In the genomic region with DNA sequence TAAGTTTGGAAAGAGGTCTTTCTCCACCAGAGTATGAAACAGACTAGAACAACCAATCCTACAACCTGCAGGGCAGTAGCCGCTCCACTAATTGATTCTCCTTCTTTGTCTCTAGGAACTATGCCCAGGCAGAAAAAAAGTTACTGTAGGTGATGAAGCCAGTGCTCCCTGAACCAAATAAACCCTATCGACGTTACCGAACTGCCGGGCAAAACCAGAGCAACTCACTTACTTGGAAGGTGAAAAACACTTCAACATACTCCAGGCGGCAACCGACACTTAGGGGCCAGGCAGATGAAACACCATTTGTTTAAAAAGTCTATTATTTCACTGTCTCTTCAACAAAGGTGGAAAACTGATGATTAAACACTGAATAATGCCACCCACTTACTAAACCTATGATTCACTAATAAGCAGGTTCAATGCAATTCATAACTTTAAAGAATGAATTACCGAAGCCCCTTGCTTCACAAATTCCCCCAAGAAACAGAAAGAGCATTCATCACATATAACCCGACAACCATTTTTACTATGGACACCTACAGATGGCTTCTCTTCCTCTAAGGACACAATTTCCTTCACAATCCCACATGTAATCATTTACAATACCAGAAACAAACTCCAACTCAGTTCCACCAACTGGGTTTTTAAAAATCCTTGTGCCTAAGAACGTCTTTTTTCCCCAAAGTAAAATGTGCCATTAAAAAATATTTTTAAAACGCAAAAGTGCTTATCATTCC, we compare ENCODE assay signal across 8 cellular contexts. TPM values are rescaled to one million over a fixed set of nuclear protein-coding genes. Genes with fewer than 3 reads are reported as not detected.
DNase-seq lines count a peak whose midpoint lies in the region; ATAC-seq, FAIRE-seq and TF ChIP-seq lines count a peak whose summit lies in the region.

No MANE protein-coding gene starts in this region.

- no peak for TF ChIP-seq CTCF in heart left ventricle (IDR thresholded peaks at IDR 0.05)
- no peak for TF ChIP-seq CTCF in WTC11 (IDR thresholded peaks at IDR 0.05)
- TF ChIP-seq CTCF in endothelial cell of umbilical vein (IDR thresholded peaks at IDR 0.05; ENCODE audit: extremely low read depth in 1 of 2, insufficient read depth in 1 of 2, low read depth in 1 of 2, low read length in 2 of 2): no peak

- H2AFZ ChIP-seq in endothelial cell of umbilical vein (ENCODE audit: low read depth, low read length) (no peak overlapping the region), neuron (ENCODE audit: low read depth, low read length) (peak overlapping the region; percentile 68)

- peaks cover 55% of the 10 kb centered on the region for H3K4me1 Mint-ChIP-seq in WTC11

- H3K9me3 ChIP-seq in heart left ventricle (no peaks in the 10 kb centered on the region), endothelial cell of umbilical vein (replicated peaks; ENCODE audit: control insufficient read depth, insufficient read depth, low read length) (no peaks in the 10 kb centered on the region), neuron (ENCODE audit: low read length) (no peaks in the 10 kb centered on the region)

- intact Hi-C loops in heart left ventricle (cut with DNase I) (loop anchor here (2.0 to 10.0 kb wide), 12 partner anchors 56 to 681 kb away; a partner anchor contains a TSS), left ventricle myocardium superior (cut with micrococcal nuclease) (loop anchor here (10.0 kb wide), 3 partner anchors 58 to 422 kb away; no protein-coding TSS in a partner anchor), endothelial cell of umbilical vein (cut with micrococcal nuclease) (loop anchor here (5.0 to 10.0 kb wide), 2 partner anchors 669 to 782 kb away; no protein-coding TSS in a partner anchor)

- POLR2A ChIA-PET in WTC11 (lab: Charles Lee): no interaction called here
- POLR2A ChIA-PET in endothelial cell of umbilical vein (lab: Charles Lee): no interaction called here

- H3K36me3 ChIP-seq in heart left ventricle: no peaks in the 10 kb centered on the region
- H3K36me3 ChIP-seq in endothelial cell of umbilical vein (ENCODE audit: control insufficient read depth in 2 of 2, extremely low read depth in 1 of 2, insufficient read depth in 2 of 2, low read length in 2 of 2): no peaks in the 10 kb centered on the region
- no peaks in the 10 kb centered on the region for H3K36me3 ChIP-seq in neuron (ENCODE audit: insufficient read depth, low read length)

- H3K9ac ChIP-seq in endothelial cell of umbilical vein (replicated peaks; ENCODE audit: extremely low read depth, insufficient read depth, low read length): peak overlapping the region; percentile 96

- CTCF ChIA-PET in WTC11 (lab: Charles Lee) (no interaction called here), endothelial cell of umbilical vein (lab: Charles Lee) (no interaction called here)

- H3K4me1 ChIP-seq in heart left ventricle (peaks cover 0 to 60% (median 44%) of the 10 kb centered on the region in 12 donors), endothelial cell of umbilical vein (ENCODE audit: control insufficient read depth, extremely low read depth, insufficient read depth, low read length) (peaks cover 30% of the 10 kb centered on the region), neuron (ENCODE audit: insufficient read depth, low read length) (peaks cover 32% of the 10 kb centered on the region)

- H3K9me1 ChIP-seq in endothelial cell of umbilical vein (replicated peaks; ENCODE audit: control insufficient read depth, extremely low read depth, insufficient read depth, low read length): no peaks in the 10 kb centered on the region

- H3K27me3 Mint-ChIP-seq in WTC11 (ENCODE audit: low read depth): peaks cover 37% of the 10 kb centered on the region

- peaks cover 12% of the 10 kb centered on the region for H4K20me1 ChIP-seq in endothelial cell of umbilical vein (replicated peaks; ENCODE audit: control insufficient read depth, extremely low read depth, insufficient read depth, low read length)

- TF ChIP-seq POLR2A in heart left ventricle (IDR thresholded peaks at IDR 0.05) (no peak), endothelial cell of umbilical vein (IDR thresholded peaks at IDR 0.05; ENCODE audit: low read depth, low read length) (no peak), GM18505 (IDR thresholded peaks at IDR 0.05; ENCODE audit: borderline replicate concordance, extremely low read depth, insufficient read depth, insufficient read length) (no peak)

- no peaks in the 10 kb centered on the region for H3K36me3 Mint-ChIP-seq in WTC11

- 7 to 10% (median 8%) methylated on average over 11 of the region's 11 CpGs for WGBS in heart left ventricle, 4 donors

- H3K9me3 Mint-ChIP-seq in WTC11: no peaks in the 10 kb centered on the region

- peak overlapping the region in 9 of 12 donors; percentile 88 to 98 (median 96) for H3K27ac ChIP-seq in heart left ventricle
- peak overlapping the region; percentile 95 for H3K27ac ChIP-seq in endothelial cell of umbilical vein (ENCODE audit: insufficient read depth, low read depth, low read length)

- peak overlapping the region; percentile 91 for H3K4me3 Mint-ChIP-seq in WTC11

- H3K79me2 ChIP-seq in endothelial cell of umbilical vein (ENCODE audit: control insufficient read depth, insufficient read depth, low read length): peaks cover 64% of the 10 kb centered on the region

- FAIRE-seq in endothelial cell of umbilical vein (lab: Jason Lieb, UNC): no peak

- H3K27me3 ChIP-seq in heart left ventricle (no peaks in the 10 kb centered on the region), endothelial cell of umbilical vein (ENCODE audit: control insufficient read depth in 2 of 2, insufficient read depth in 2 of 2, low read length in 2 of 2) (peaks cover 0 to 3% of the 10 kb centered on the region in 2 experiments), neuron (ENCODE audit: insufficient read depth, low read length) (no peaks in the 10 kb centered on the region)

- H3K27ac Mint-ChIP-seq in WTC11: no peak overlapping the region

- DNase-seq in heart left ventricle: no peak
- no peak for DNase-seq in left ventricle myocardium superior
- DNase-seq in WTC11 (ENCODE audit: low spot score): no peak
- DNase-seq in endothelial cell of umbilical vein (ENCODE audit: low read depth, low spot score): peak; percentile 47
- DNase-seq in NK-92 treated with Interleukin-12 subunit alpha and Interleukin-12 subunit beta, amount 100 ng/mL, for 24 hours (lab: John Stamatoyannopoulos, UW): no peak

- ATAC-seq in heart left ventricle (no peak), left ventricle myocardium superior (no peak), WTC11 (no peak), GM18519 (IDR thresholded peaks at IDR 0.05; ENCODE audit: low FRiP score, unreplicated experiment) (no peak), GM18505 (IDR thresholded peaks at IDR 0.05; ENCODE audit: unreplicated experiment) (no peak)

- peak overlapping the region; percentile 76 to 92 (median 87) for H3K4me3 ChIP-seq in heart left ventricle
- peak overlapping the region; percentile 80 to 96 (median 85) for H3K4me3 ChIP-seq in endothelial cell of umbilical vein (replicated peaks in 1 of 3; ENCODE audit: insufficient read depth in 1 of 3, low read depth in 1 of 3, low read length in 3 of 3)
- H3K4me3 ChIP-seq in neuron (ENCODE audit: low read length): peak overlapping the region; percentile 99

- BruUV-seq in endothelial cell of umbilical vein (replicated peaks; lab: Mats Ljungman, UMichigan): TSS peak; percentile 25

- dilution Hi-C loops in endothelial cell of umbilical vein (cut with MboI; ENCODE audit: extremely low pct_ligation_motif_present, low sequenced_read_pairs): no loop called here

- H3K4me2 ChIP-seq in endothelial cell of umbilical vein (ENCODE audit: insufficient read depth, low read length): peak overlapping the region; percentile 100

TF ChIP-seq in endothelial cell of umbilical vein, 7 proteins besides CTCF, POLR2A, EP300 and RAD21:
- TF ChIP-seq EZH2 (IDR thresholded peaks at IDR 0.05; ENCODE audit: borderline replicate concordance, low read depth, low read length, severe bottlenecking) (no peak), FOS (IDR thresholded peaks at IDR 0.05; ENCODE audit: borderline replicate concordance, insufficient read depth, low read length) (no peak), MYC (IDR thresholded peaks at IDR 0.05; ENCODE audit: low read depth, low read length) (no peak), GATA2 (IDR thresholded peaks at IDR 0.05; ENCODE audit: insufficient read depth, insufficient read length, low read depth, low read length) (no peak), POLR2AphosphoS5 (IDR thresholded peaks at IDR 0.05; ENCODE audit: insufficient read depth, low read depth, low read length) (no peak), JUN (IDR thresholded peaks at IDR 0.05; ENCODE audit: borderline replicate concordance, insufficient read depth, insufficient read length, low read depth) (no peak)
- TF ChIP-seq, protein P1, sequence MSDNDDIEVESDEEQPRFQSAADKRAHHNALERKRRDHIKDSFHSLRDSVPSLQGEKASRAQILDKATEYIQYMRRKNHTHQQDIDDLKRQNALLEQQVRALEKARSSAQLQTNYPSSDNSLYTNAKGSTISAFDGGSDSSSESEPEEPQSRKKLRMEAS (IDR thresholded peaks at IDR 0.05; ENCODE audit: insufficient read depth, insufficient read length): no peak

RNA-seq across cellular contexts. Expression of a gene that starts 1.5 kb away (rescaled TPM):
- total RNA-seq in heart left ventricle (10 to 100 TPM; 11.0 to 32.0 (median 17.8) TPM), left ventricle myocardium superior (18.1 TPM), WTC11 (2021) (8.0 to 10.3 TPM (median 8.8 TPM) in 3 replicates), endothelial cell of umbilical vein (24.0 and 26.6 TPM in 2 replicates)
- polyA plus RNA-seq in heart left ventricle (1 to 10 TPM; 2.9 to 8.8 TPM), endothelial cell of umbilical vein (1.9 and 2.8 TPM in 2 replicates)
- polyA plus RNA-seq in endothelial cell of umbilical vein (2011; cell fraction: cytosol; rRNA removed): 4.1 and 4.2 TPM in 2 replicates
- polyA plus RNA-seq in endothelial cell of umbilical vein (2011; cell fraction: nucleus; rRNA removed): 8.9 and 10.1 TPM in 2 replicates
- 14.3 and 26.8 TPM in 2 replicates for polyA plus RNA-seq in endothelial cell of umbilical vein (2012)
- 13.0 and 26.7 TPM in 2 replicates for polyA minus RNA-seq in endothelial cell of umbilical vein
- polyA minus RNA-seq in endothelial cell of umbilical vein (2011; cell fraction: cytosol; rRNA and poly(A)+ RNA removed): 6.0 TPM
- polyA minus RNA-seq in endothelial cell of umbilical vein (2011; cell fraction: nucleus; rRNA and poly(A)+ RNA removed): 27.3 and 28.9 TPM in 2 replicates
